18 cellular contexts compared by ENCODE assay signal in genomic region chr7:17354473-17354872, GRCh38. TPM values are rescaled to one million over a fixed set of nuclear protein-coding genes. Genes with fewer than 3 reads are reported as not detected.
DNase-seq lines count a peak whose midpoint lies in the region; ATAC-seq and TF ChIP-seq lines count a peak whose summit lies in the region.
"Had no signal": no experiment of that assay in that cellular context is flagged by ENCODE, and none has a peak within 500 bp of the region (broad histone marks: within the 10 kb centered on the region; RNA-seq: fewer than 3 reads in every experiment).

No MANE protein-coding gene starts in this region.

- intact Hi-C loops in lower lobe of right lung (cut with DNase I), result no loop called here

- no peaks in the 10 kb centered on the region for H3K4me1 Mint-ChIP-seq in activated naive CD4-positive, alpha-beta T cell treated with anti-CD3 and anti-CD28 coated beads, Interleukin-2, amount 50 U/mL, for 24 hours
- peaks cover 34% of the 10 kb centered on the region for H3K4me1 Mint-ChIP-seq in chondrocyte (ENCODE audit: low read depth)

- H3K4me1 ChIP-seq in lower lobe of right lung, result no peaks in the 10 kb centered on the region
- H3K4me1 ChIP-seq: BLaER1, Caco-2, HAP-1 had no signal

- no peaks in the 10 kb centered on the region for H3K9me3 ChIP-seq in lower lobe of right lung
- H3K9me3 ChIP-seq: HAP-1 had no signal

- TF ChIP-seq CTCF in chondrocyte (IDR thresholded peaks at IDR 0.05) (no peak), lower lobe of right lung (IDR thresholded peaks at IDR 0.05) (no peak)

- H3K4me3 Mint-ChIP-seq in activated naive CD4-positive, alpha-beta T cell treated with anti-CD3 and anti-CD28 coated beads, Interleukin-2, amount 50 U/mL, for 24 hours, result no peak overlapping the region
- H3K4me3 Mint-ChIP-seq in chondrocyte (ENCODE audit: unreplicated experiment), result no peak overlapping the region
- H3K4me3 Mint-ChIP-seq: B cell; CD4-positive, CD25-positive, alpha-beta regulatory T cell; CD8-positive, alpha-beta T cell; HFFc6 had no signal

- H3K36me3 ChIP-seq in lower lobe of right lung, result no peaks in the 10 kb centered on the region
- H3K36me3 ChIP-seq: BLaER1, HAP-1 had no signal

- DNase-seq in activated naive CD4-positive, alpha-beta T cell treated with anti-CD3 and anti-CD28 coated beads, Interleukin-2, amount 50 U/mL, for 72 hours (ENCODE audit: low spot score in 2 of 2), result no peak
- DNase-seq in chondrocyte (ENCODE audit: low spot score) (no peak), lower lobe of right lung (no peak)
- no peak for DNase-seq in activated CD4-positive, alpha-beta T cell treated with anti-CD3 and anti-CD28 coated beads for 1 hour
- DNase-seq: Caco-2; CD4-positive, CD25-positive, alpha-beta regulatory T cell; CD8-positive, alpha-beta T cell; DMS153; DND-41; GOT3; HFFc6 had no signal

- peak overlapping the region; percentile 15 for H3K27ac Mint-ChIP-seq in activated naive CD4-positive, alpha-beta T cell treated with anti-CD3 and anti-CD28 coated beads, Interleukin-2, amount 50 U/mL, for 24 hours
- H3K27ac Mint-ChIP-seq in activated naive CD4-positive, alpha-beta T cell treated with anti-CD3 and anti-CD28 coated beads, Interleukin-2, amount 50 U/mL, for 72 hours, result peak overlapping the region in 1 of 2 donors; percentile 51
- H3K27ac Mint-ChIP-seq in chondrocyte (ENCODE audit: unreplicated experiment), result peak overlapping the region; percentile 2
- H3K27ac Mint-ChIP-seq: B cell; CD8-positive, alpha-beta T cell; HFFc6 had no signal

- peaks cover 31% of the 10 kb centered on the region for H3K36me3 Mint-ChIP-seq in activated naive CD4-positive, alpha-beta T cell treated with anti-CD3 and anti-CD28 coated beads, Interleukin-2, amount 50 U/mL, for 24 hours
- H3K36me3 Mint-ChIP-seq in activated naive CD4-positive, alpha-beta T cell treated with anti-CD3 and anti-CD28 coated beads, Interleukin-2, amount 50 U/mL, for 72 hours, result peaks cover 34 to 36% of the 10 kb centered on the region in 2 donors
- peaks cover 48% of the 10 kb centered on the region for H3K36me3 Mint-ChIP-seq in chondrocyte (ENCODE audit: low read depth)

- no peaks in the 10 kb centered on the region for H3K27me3 ChIP-seq in lower lobe of right lung (ENCODE audit: low read depth)
- H3K27me3 ChIP-seq: BLaER1 had no signal

- H3K4me3 ChIP-seq in lower lobe of right lung, result no peak overlapping the region
- H3K4me3 ChIP-seq: BLaER1, HAP-1 had no signal

- no peak for ATAC-seq in activated naive CD4-positive, alpha-beta T cell treated with anti-CD3 and anti-CD28 coated beads, Interleukin-2, amount 50 U/mL, for 72 hours
- ATAC-seq in lower lobe of right lung (peak; percentile 35 to 60), HG02623 (IDR thresholded peaks at IDR 0.05; ENCODE audit: unreplicated experiment) (no peak)
- ATAC-seq: CD8-positive, alpha-beta T cell had no signal

- no peak overlapping the region for H3K27ac ChIP-seq in lower lobe of right lung
- H3K27ac ChIP-seq: 22Rv1, BLaER1, C4-2B had no signal

- no peaks in the 10 kb centered on the region for H3K27me3 Mint-ChIP-seq in activated naive CD4-positive, alpha-beta T cell treated with anti-CD3 and anti-CD28 coated beads, Interleukin-2, amount 50 U/mL, for 24 hours
- H3K27me3 Mint-ChIP-seq in chondrocyte (ENCODE audit: low read depth), result no peaks in the 10 kb centered on the region
- H3K27me3 Mint-ChIP-seq: B cell; CD4-positive, CD25-positive, alpha-beta regulatory T cell had no signal

- H3K9me3 Mint-ChIP-seq in activated naive CD4-positive, alpha-beta T cell treated with anti-CD3 and anti-CD28 coated beads, Interleukin-2, amount 50 U/mL, for 24 hours, result peaks cover 18% of the 10 kb centered on the region
- peaks cover 13 to 33% of the 10 kb centered on the region in 2 donors for H3K9me3 Mint-ChIP-seq in activated naive CD4-positive, alpha-beta T cell treated with anti-CD3 and anti-CD28 coated beads, Interleukin-2, amount 50 U/mL, for 72 hours
- peaks cover 35% of the 10 kb centered on the region for H3K9me3 Mint-ChIP-seq in chondrocyte (ENCODE audit: low read depth)

RNA-seq across cellular contexts. Expression of gene AHR, which starts 56.0 kb away (rescaled TPM):
- 10 to 100 TPM; 44.1 to 56.1 TPM for total RNA-seq in activated naive CD4-positive, alpha-beta T cell treated with anti-CD3 and anti-CD28 coated beads, Interleukin-2, amount 50 U/mL, for 72 hours
- 123 to 145 TPM (median 143 TPM) in 3 replicates for total RNA-seq in chondrocyte
- 132 TPM for total RNA-seq in lower lobe of right lung

Comparison
In these comparisons a context has a peak if more than half of its experiments do, and no peak if none do; other contexts are left out.
1. ATAC-seq: peak in lower lobe of right lung (2 of 2); none in activated naive CD4-positive, alpha-beta T cell treated with anti-CD3 and anti-CD28 coated beads, Interleukin-2, amount 50 U/mL, for 72 hours (0 of 2) and HG02623 (single experiment).